Comparison of ENCODE assay signal across 1 cellular context in genomic region chr15:72319360-72319984, GRCh38.
TF ChIP-seq lines count a peak whose summit lies in the region.

No MANE protein-coding gene starts in this region.

TF ChIP-seq in WTC11, 78 proteins besides CTCF, POLR2A, EP300 and RAD21 (continued from another document):
- TF ChIP-seq ZNF512 (CRISPR knock-in tag; IDR thresholded peaks at IDR 0.05; ENCODE audit: borderline replicate concordance) (peak; percentile 90; the same call in 1 of the 2 replicates), RELA (CRISPR knock-in tag; IDR thresholded peaks at IDR 0.05; ENCODE audit: borderline replicate concordance) (peak; percentile 99), ARID4B (CRISPR knock-in tag; IDR thresholded peaks at IDR 0.05; ENCODE audit: borderline replicate concordance) (peak; percentile 99), ZNF281 (CRISPR knock-in tag; IDR thresholded peaks at IDR 0.05) (peak; percentile 97), RORB (CRISPR knock-in tag; IDR thresholded peaks at IDR 0.05) (no peak), ZNF138 (CRISPR knock-in tag; conservative IDR thresholded peaks at IDR 0.05) (peak; percentile 90), HMGXB4 (CRISPR knock-in tag; IDR thresholded peaks at IDR 0.05) (peak; percentile 94), SMAD4 (CRISPR knock-in tag; IDR thresholded peaks at IDR 0.05) (peak; percentile 97), FOXJ3 (CRISPR knock-in tag; IDR thresholded peaks at IDR 0.05; ENCODE audit: borderline replicate concordance) (no peak), USF2 (CRISPR knock-in tag; IDR thresholded peaks at IDR 0.05) (peak; percentile 42; the same call in 1 of the 2 replicates), MAX (CRISPR knock-in tag; IDR thresholded peaks at IDR 0.05) (peak; percentile 99), ATF3 (CRISPR knock-in tag; conservative IDR thresholded peaks at IDR 0.05) (peak; percentile 88), ZNF121 (CRISPR knock-in tag; IDR thresholded peaks at IDR 0.05) (peak; percentile 97), GTF2I (CRISPR knock-in tag; conservative IDR thresholded peaks at IDR 0.05) (no peak), ATF2 (CRISPR knock-in tag; IDR thresholded peaks at IDR 0.05; ENCODE audit: borderline replicate concordance, low read depth) (peak; percentile 90), ZNF263 (CRISPR knock-in tag; IDR thresholded peaks at IDR 0.05; ENCODE audit: low read depth) (peak; percentile 75; the same call in 1 of the 2 replicates), ZNF396 (CRISPR knock-in tag; IDR thresholded peaks at IDR 0.05; ENCODE audit: borderline replicate concordance) (no peak), E2F4 (CRISPR knock-in tag; IDR thresholded peaks at IDR 0.05; ENCODE audit: borderline replicate concordance, low read depth) (peak; percentile 96), ATF6 (CRISPR knock-in tag; IDR thresholded peaks at IDR 0.05) (0 out of 2 replicates have a peak, but pooled peaks have one; percentile 64), E2F1 (CRISPR knock-in tag; IDR thresholded peaks at IDR 0.05) (peak; percentile 98), IRF1 (CRISPR knock-in tag; IDR thresholded peaks at IDR 0.05) (peak; percentile 96), ZNF232 (CRISPR knock-in tag; IDR thresholded peaks at IDR 0.05) (peak; percentile 99)
